ENCODE assay signal across 8 cellular contexts in genomic region chr17:75517277-75517865, GRCh38. TPM values are rescaled to one million over a fixed set of nuclear protein-coding genes. Genes with fewer than 3 reads are reported as not detected.
DNase-seq lines count a peak whose midpoint lies in the region; ATAC-seq and TF ChIP-seq lines count a peak whose summit lies in the region.

No MANE protein-coding gene starts in this region.

- no peak for TF ChIP-seq POLR2A in testis (IDR thresholded peaks at IDR 0.05)

- H3K4me3 ChIP-seq in adipocyte (ENCODE audit: low read length) (peak overlapping the region; percentile 91), left lung (peak overlapping the region; percentile 95), testis (peak overlapping the region; percentile 84 to 94)

- no peaks in the 10 kb centered on the region for H3K27me3 Mint-ChIP-seq in CD4-positive, alpha-beta T cell

- ATAC-seq in CD4-positive, alpha-beta T cell (ENCODE audit: poor library complexity), result no peak
- ATAC-seq in left lung (no peak), HG03378 (IDR thresholded peaks at IDR 0.05; ENCODE audit: unreplicated experiment) (no peak), GM19455 (IDR thresholded peaks at IDR 0.05; ENCODE audit: unreplicated experiment) (no peak), HG02973 (IDR thresholded peaks at IDR 0.05; ENCODE audit: unreplicated experiment) (no peak)

- peak overlapping the region; percentile 85 for H3K4me3 Mint-ChIP-seq in CD4-positive, alpha-beta T cell

- peaks cover 34% of the 10 kb centered on the region for H3K36me3 Mint-ChIP-seq in CD4-positive, alpha-beta T cell (ENCODE audit: low read depth)

- no peaks in the 10 kb centered on the region for H3K9me3 Mint-ChIP-seq in CD4-positive, alpha-beta T cell

- H3K27me3 ChIP-seq in CD4-positive, alpha-beta T cell (ENCODE audit: control insufficient read depth, insufficient read depth, low read length), result peaks cover 10% of the 10 kb centered on the region
- no peaks in the 10 kb centered on the region for H3K27me3 ChIP-seq in adipocyte (replicated peaks; ENCODE audit: control insufficient read depth, insufficient read depth, low read length)
- H3K27me3 ChIP-seq in left lung, result peaks cover 0 to 24% of the 10 kb centered on the region in 2 donors
- no peaks in the 10 kb centered on the region for H3K27me3 ChIP-seq in testis

- TF ChIP-seq CTCF in CD4-positive, alpha-beta T cell (IDR thresholded peaks at IDR 0.05), result peak; percentile 14
- TF ChIP-seq CTCF in left lung (IDR thresholded peaks at IDR 0.05), result no peak
- no peak for TF ChIP-seq CTCF in testis (IDR thresholded peaks at IDR 0.05)

- CTCF ChIA-PET in CD4-positive, alpha-beta T cell (lab: Charles Lee), result interaction anchor here (0.7 to 2.1 kb wide), 4 partner anchors 8 to 316 kb away, joined by 3 to 26 read pairs (median 4); partner anchors contain the start of genes LLGL2, MIF4GD and SLC25A19

- no peaks in the 10 kb centered on the region for H3K9me3 ChIP-seq in CD4-positive, alpha-beta T cell (ENCODE audit: control insufficient read depth, low read length)
- H3K9me3 ChIP-seq in KOPT-K1 (ENCODE audit: insufficient read depth, low read length, poor library complexity, severe bottlenecking), result no peaks in the 10 kb centered on the region
- H3K9me3 ChIP-seq in adipocyte (ENCODE audit: control insufficient read depth, low read length), result no peaks in the 10 kb centered on the region
- no peaks in the 10 kb centered on the region for H3K9me3 ChIP-seq in left lung
- no peaks in the 10 kb centered on the region for H3K9me3 ChIP-seq in testis

- WGBS in testis, 2 donors, result 27 to 33% methylated on average over 10 to 11 of the region's 11 CpGs

- H3K27ac Mint-ChIP-seq in CD4-positive, alpha-beta T cell, result peak overlapping the region; percentile 91

- H3K4me1 ChIP-seq in adipocyte (ENCODE audit: control insufficient read depth, insufficient read depth, low read length), result peaks cover 23% of the 10 kb centered on the region
- H3K4me1 ChIP-seq in left lung, result peaks cover 7 to 33% of the 10 kb centered on the region in 2 donors
- H3K4me1 ChIP-seq in testis, result peaks cover 27% of the 10 kb centered on the region

- DNase-seq in CD4-positive, alpha-beta T cell, result peak in 3 of 10 experiments; percentile 17 to 40 (median 20)
- DNase-seq in adipocyte (ENCODE audit: low read depth) (no peak), left lung (peak in 1 of 2 donors; percentile 62), testis (no peak)

- H3K36me3 ChIP-seq in KOPT-K1 (ENCODE audit: insufficient read depth, low read length), result peaks cover 44% of the 10 kb centered on the region
- no peaks in the 10 kb centered on the region for H3K36me3 ChIP-seq in adipocyte (ENCODE audit: control insufficient read depth, insufficient read depth, low read length, severe bottlenecking)
- H3K36me3 ChIP-seq in left lung, result peaks cover 0 to 35% of the 10 kb centered on the region in 2 donors
- H3K36me3 ChIP-seq in testis (ENCODE audit: low read depth, missing control alignments), result peaks cover 3% of the 10 kb centered on the region

- intact Hi-C loops in CD4-positive, alpha-beta T cell (cut with DNase I, micrococcal nuclease), result loop anchor here (2.0 kb wide), 2 partner anchors 83 to 229 kb away; partner anchors contain the start of gene SLC25A19 (in 1 of the 2)
- intact Hi-C loops in left lung (cut with DNase I) (no loop called here), testis (cut with DNase I; ENCODE audit: low total_unique reads) (no loop called here)

- H3K27ac ChIP-seq in CD4-positive, alpha-beta T cell (ENCODE audit: low read depth, low read length), result peak overlapping the region; percentile 3
- peak overlapping the region; percentile 76 for H3K27ac ChIP-seq in KOPT-K1 (ENCODE audit: low read depth, low read length, poor library complexity, severe bottlenecking)
- peak overlapping the region in 1 of 2 donors; percentile 57 for H3K27ac ChIP-seq in left lung
- H3K27ac ChIP-seq in testis, result peak overlapping the region in 1 of 2 donors; percentile 74

- POLR2A ChIA-PET in CD4-positive, alpha-beta T cell (lab: Charles Lee), result interaction anchor here (0.9 to 3.1 kb wide), 14 partner anchors 9 to 545 kb away, joined by 3 to 57 read pairs (median 8); partner anchors contain the start of genes GRB2, HID1, LLGL2 and MIF4GD

- H3K9ac ChIP-seq in adipocyte (ENCODE audit: low read length), result peak overlapping the region; percentile 82

- peaks cover 27% of the 10 kb centered on the region for H3K4me1 Mint-ChIP-seq in CD4-positive, alpha-beta T cell (ENCODE audit: low read depth)

RNA-seq across cellular contexts. Expression of gene TSEN54, which starts 1.0 kb away (rescaled TPM):
- total RNA-seq in CD4-positive, alpha-beta T cell, result 10 to 100 TPM; 73.3 to 78.7 TPM
- total RNA-seq in left lung (10 to 100 TPM; 15.8 to 22.9 TPM), testis (10 to 100 TPM; 45.7 to 46.6 TPM)
- 28.3 TPM for polyA plus RNA-seq in testis (ENCODE audit: insufficient read depth, low read depth, low replicate concordance)

RNA-seq across cellular contexts. Expression of gene CASKIN2, which starts 2.0 kb away (rescaled TPM):
- total RNA-seq in CD4-positive, alpha-beta T cell, result under 1 TPM; 0.17 to 0.25 TPM
- total RNA-seq in left lung (10 to 100 TPM; 43.8 to 74.4 TPM), testis (10 to 100 TPM; 15.6 to 22.6 TPM)
- 16.9 TPM for polyA plus RNA-seq in testis (ENCODE audit: insufficient read depth, low read depth, low replicate concordance)

RNA-seq across cellular contexts. Expression of gene LLGL2, which starts 8.1 kb away (rescaled TPM):
- 10 to 100 TPM; 31.2 to 34.2 TPM for total RNA-seq in CD4-positive, alpha-beta T cell
- total RNA-seq in left lung (100 to 1,000 TPM; 161 to 173 TPM), testis (10 to 100 TPM; 20.6 to 34.3 TPM)
- 22.9 TPM for polyA plus RNA-seq in testis (ENCODE audit: insufficient read depth, low read depth, low replicate concordance)

Comparison
In these comparisons a context has a peak if more than half of its experiments do, and no peak if none do; other contexts are left out.
1. RNA of gene CASKIN2, which starts 2.0 kb away (total RNA-seq): 43.8 to 74.4 TPM in left lung and 15.6 to 22.6 TPM in testis; 0.17 to 0.25 TPM in CD4-positive, alpha-beta T cell; every median in the first group is over 10 times any median in the second.
2. RNA of gene LLGL2, which starts 8.1 kb away (total RNA-seq): 161 to 173 TPM in left lung; 20.6 to 34.3 TPM in testis and 31.2 to 34.2 TPM in CD4-positive, alpha-beta T cell; every median in the first group is over 4 times any median in the second.
3. intact Hi-C loops: an anchor here in CD4-positive, alpha-beta T cell (2.0 kb wide); none called in left lung and testis.
4. Peak in every context shown above with its lines, with median percentiles within 50 percentile points of each other: H3K4me3 ChIP-seq.